8 cellular contexts compared by ENCODE assay signal in the genomic region with DNA sequence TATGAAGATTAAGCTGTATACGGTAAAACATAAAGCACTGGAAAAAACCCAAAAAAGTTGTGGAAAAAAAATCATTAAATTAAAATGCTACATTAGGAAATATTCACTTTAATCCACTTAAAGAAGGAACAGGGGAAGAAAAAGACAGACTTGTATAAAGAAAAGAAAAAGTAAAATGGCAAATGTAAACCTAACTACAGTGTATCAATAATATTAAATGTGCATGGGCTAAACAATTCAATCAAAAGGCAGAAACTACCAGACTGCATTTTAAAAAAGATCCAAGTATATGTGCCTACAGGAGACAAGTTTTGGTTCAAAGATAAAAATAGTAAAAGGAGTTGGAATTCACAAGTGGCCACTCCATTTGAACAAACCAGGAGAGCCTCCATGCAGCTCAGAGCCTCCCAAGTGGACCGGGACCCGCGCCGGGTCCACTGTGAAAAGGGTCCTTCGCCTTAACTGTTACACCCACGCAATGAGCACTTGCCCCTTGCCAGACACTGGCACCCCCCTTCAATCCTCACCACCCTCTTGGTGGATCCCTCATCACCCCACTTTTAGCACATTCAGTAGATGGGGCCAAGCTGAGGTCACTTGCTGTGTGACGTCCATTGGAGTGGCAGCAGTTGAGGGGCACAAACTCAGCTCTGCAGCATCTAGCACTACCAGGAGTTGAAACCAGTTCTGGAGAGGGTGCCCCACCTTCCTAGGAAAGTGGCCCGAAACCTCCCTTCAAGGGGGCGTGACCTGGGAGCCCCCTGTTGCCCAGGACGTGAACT. TPM values are rescaled to one million over a fixed set of nuclear protein-coding genes. Genes with fewer than 3 reads are reported as not detected.
DNase-seq lines count a peak whose midpoint lies in the region; ATAC-seq, FAIRE-seq and TF ChIP-seq lines count a peak whose summit lies in the region.

No MANE protein-coding gene starts in this region.

- ATAC-seq in mucosa of descending colon (no peak), GM21717 (IDR thresholded peaks at IDR 0.05; ENCODE audit: unreplicated experiment) (no peak)

- TF ChIP-seq CTCF in bronchial epithelial cell (IDR thresholded peaks at IDR 0.05; ENCODE audit: insufficient read depth, low read length, severe bottlenecking) (peak; percentile 19), mucosa of descending colon (IDR thresholded peaks at IDR 0.05) (no peak)

- FAIRE-seq in bronchial epithelial cell (lab: Jason Lieb, UNC): no peak

- intact Hi-C loops in mucosa of descending colon (cut with DNase I, micrococcal nuclease): no loop called here

- H3K27me3 ChIP-seq in bronchial epithelial cell (ENCODE audit: control insufficient read depth, insufficient read depth, low read length): no peaks in the 10 kb centered on the region

- peak overlapping the region; percentile 93 for H3K4me3 ChIP-seq in bronchial epithelial cell (ENCODE audit: low read depth, low read length)
- H3K4me3 ChIP-seq in mucosa of descending colon: peak overlapping the region; percentile 67

- H3K36me3 ChIP-seq in bronchial epithelial cell (ENCODE audit: control insufficient read depth, insufficient read depth, low read length) (no peaks in the 10 kb centered on the region), mucosa of descending colon (ENCODE audit: low read depth) (no peaks in the 10 kb centered on the region)

- H3K4me1 ChIP-seq in mucosa of descending colon (ENCODE audit: low read depth): peaks cover 17% of the 10 kb centered on the region

- no peaks in the 10 kb centered on the region for H3K9me3 ChIP-seq in mucosa of descending colon

- DNase-seq in ELF-1 (ENCODE audit: low read depth, low spot score) (peak; percentile 33), LHCN-M2 (ENCODE audit: low read depth) (peak; percentile 37), bronchial epithelial cell (ENCODE audit: low read depth) (no peak), mucosa of descending colon (no peak), dedifferentiated amniotic fluid mesenchymal stem cell (ENCODE audit: extremely low spot score) (no peak), DMS153 (lab: John Stamatoyannopoulos, UW) (no peak), NCI-H1092 (lab: John Stamatoyannopoulos, UW) (no peak)

RNA-seq across cellular contexts. Expression of a gene that starts 0.9 kb away (rescaled TPM):
- total RNA-seq in LHCN-M2 (2014; rRNA removed): 31.8 and 38.3 TPM in 2 replicates
- 15.1 TPM for polyA plus RNA-seq in LHCN-M2 (2012)
- 36.5 and 45.3 TPM in 2 replicates for total RNA-seq in bronchial epithelial cell
- 10 to 100 TPM; 19.3 to 23.7 (median 21.8) TPM for total RNA-seq in mucosa of descending colon

RNA-seq across cellular contexts. Expression of a gene that starts 41.9 kb away (rescaled TPM):
- total RNA-seq in LHCN-M2 (2014; rRNA removed) (6.6 and 7.2 TPM in 2 replicates), bronchial epithelial cell (2.6 and 3.9 TPM in 2 replicates), mucosa of descending colon (1 to 10 TPM; 7.6 to 9.2 (median 8.4) TPM)
- polyA plus RNA-seq in LHCN-M2 (2012): 2.0 TPM

RNA-seq across cellular contexts. Expression of a gene that starts 42.2 kb away (rescaled TPM):
- total RNA-seq in LHCN-M2 (2014; rRNA removed): 14.6 TPM in 2 replicates
- polyA plus RNA-seq in LHCN-M2 (2012): 19.3 TPM
- total RNA-seq in bronchial epithelial cell: 15.3 and 21.5 TPM in 2 replicates
- total RNA-seq in mucosa of descending colon: 10 to 100 TPM; 33.4 to 62.0 (median 36.1) TPM

Comparison
In these comparisons a context has a peak if more than half of its experiments do, and no peak if none do; other contexts are left out.
1. DNase-seq: peak in ELF-1 (single experiment) and LHCN-M2 (single experiment); none in bronchial epithelial cell (single experiment), mucosa of descending colon (0 of 3), dedifferentiated amniotic fluid mesenchymal stem cell (single experiment), DMS153 (single experiment) and NCI-H1092 (single experiment).